ENCODE assay signal across 6 cellular contexts in the genomic region with DNA sequence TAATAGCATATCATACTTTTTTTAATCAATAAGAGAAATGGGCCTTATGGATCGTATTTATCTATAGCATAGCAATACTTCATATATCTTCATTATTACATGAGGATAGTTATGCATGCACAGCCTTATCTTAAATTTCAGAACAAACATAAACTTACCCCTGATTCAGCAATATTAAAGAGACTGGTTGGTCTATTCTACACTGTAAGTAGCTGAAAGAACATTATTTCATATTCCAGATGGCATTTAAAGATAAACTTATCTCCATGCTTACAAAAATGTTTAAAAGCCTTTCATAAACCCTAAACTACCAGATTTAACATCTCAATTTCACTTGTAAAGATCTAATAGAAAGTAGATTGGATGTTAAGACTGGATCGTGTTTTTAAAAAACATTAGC.
"Had no signal": no experiment of that assay in that cellular context is flagged by ENCODE, and none has a peak within 500 bp of the region (broad histone marks: within the 10 kb centered on the region; RNA-seq: fewer than 3 reads in every experiment).

No MANE protein-coding gene starts in this region.

- H3K4me2 ChIP-seq: GM23338, KMS-11 had no signal

- FAIRE-seq: H1 had no signal

- H3K27ac ChIP-seq: KMS-11 had no signal

- DNase-seq: H7, HCEC 1CT, KBM-7 had no signal

- H2AFZ ChIP-seq: GM23338 had no signal

- ATAC-seq: GM23338 had no signal

- H3K9ac ChIP-seq: KMS-11 had no signal

- H3K4me3 ChIP-seq: GM23338 had no signal
